Comparison of ENCODE assay signal across 16 cellular contexts in genomic region chr1:98034505-98034904, GRCh38.
A peak's percentile ranks its signal among the peaks of the same experiment; 100 is the strongest.
DNase-seq lines count a peak whose midpoint lies in the region; FAIRE-seq and TF ChIP-seq lines count a peak whose summit lies in the region.
"Had no signal": no experiment of that assay in that cellular context is flagged by ENCODE, and none has a peak within 500 bp of the region (broad histone marks: within the 10 kb centered on the region; RNA-seq: fewer than 3 reads in every experiment).

No MANE protein-coding gene starts in this region.

- H3K4me1 ChIP-seq in osteoblast (ENCODE audit: insufficient read depth, low read length) (peaks cover 37% of the 10 kb centered on the region), OCI-LY7 (ENCODE audit: insufficient read depth, low read length, poor library complexity, severe bottlenecking) (no peaks in the 10 kb centered on the region)
- H3K4me1 ChIP-seq: Peyer's patch had no signal

- POLR2A ChIA-PET in OCI-LY7 (lab: Charles Lee), result interaction anchor here (0.6 to 0.8 kb wide), 2 partner anchors 177 to 342 kb away, joined by 3 to 4 read pairs; no protein-coding TSS in a partner anchor

- H3K36me3 ChIP-seq in osteoblast (ENCODE audit: insufficient read depth, low read length) (no peaks in the 10 kb centered on the region), OCI-LY7 (ENCODE audit: insufficient read depth, low read length) (no peaks in the 10 kb centered on the region)
- H3K36me3 ChIP-seq: Peyer's patch had no signal

- H3K4me2 ChIP-seq in osteoblast (ENCODE audit: insufficient read depth, low read length), result peak overlapping the region; percentile 49
- no peak overlapping the region for H3K4me2 ChIP-seq in OCI-LY7 (ENCODE audit: low read length)

- DNase-seq in ELR (ENCODE audit: low read depth), result peak; percentile 54
- DNase-seq in NCI-H2107 (lab: John Stamatoyannopoulos, UW), result peak; percentile 23
- DNase-seq in dorsolateral prefrontal cortex, result no peak
- DNase-seq in osteoblast (ENCODE audit: insufficient read length, low spot score, missing footprints), result no peak
- no peak for DNase-seq in OCI-LY7 (ENCODE audit: low spot score)
- DNase-seq in frontal cortex (ENCODE audit: low spot score in 2 of 2), result no peak
- no peak for DNase-seq in urothelium cell line (ENCODE audit: low spot score)
- DNase-seq: activated CD8-positive, alpha-beta T cell treated with anti-CD3 and anti-CD28 coated beads, Interleukin-2, amount 10 ng/mL, durations not matched to agents 7 days and 5 days; NCI-H524 treated with DMSO at 0.1 percent for 48 hours; nephron progenitor cell; Peyer's patch; retina; substantia nigra; SW 1271 had no signal

- peak overlapping the region in 34 of 59 donors; percentile 1 to 78 (median 42) for H3K27ac ChIP-seq in dorsolateral prefrontal cortex
- peak overlapping the region; percentile 63 for H3K27ac ChIP-seq in osteoblast (ENCODE audit: low read depth, low read length)
- H3K27ac ChIP-seq in OCI-LY7 (ENCODE audit: low read depth, low read length, poor library complexity, severe bottlenecking), result no peak overlapping the region
- H3K27ac ChIP-seq: C4-2B, Peyer's patch had no signal

- no peaks in the 10 kb centered on the region for H3K9me2 ChIP-seq in OCI-LY7 (ENCODE audit: insufficient read depth, low read length)

- CTCF ChIA-PET in OCI-LY7 (lab: Charles Lee; ENCODE audit: unreplicated experiment), result no interaction called here

- H4K20me1 ChIP-seq in osteoblast (ENCODE audit: insufficient read depth, low read length), result no peaks in the 10 kb centered on the region
- no peaks in the 10 kb centered on the region for H4K20me1 ChIP-seq in OCI-LY7 (ENCODE audit: insufficient read depth, low read length)

- peaks cover 71% of the 10 kb centered on the region for H3K79me2 ChIP-seq in osteoblast (ENCODE audit: insufficient read depth, low read length)
- no peaks in the 10 kb centered on the region for H3K79me2 ChIP-seq in OCI-LY7 (ENCODE audit: insufficient read depth, low read depth, low read length)

- H3K27me3 ChIP-seq in dorsolateral prefrontal cortex (no peaks in the 10 kb centered on the region), osteoblast (ENCODE audit: insufficient read depth, low read length) (no peaks in the 10 kb centered on the region)
- H3K27me3 ChIP-seq: Peyer's patch had no signal

- no peak for TF ChIP-seq CTCF in dorsolateral prefrontal cortex (IDR thresholded peaks at IDR 0.05 in 54 of 56, conservative IDR thresholded peaks at IDR 0.05 in 2 of 56; ENCODE audit: low read depth in 1 of 56, partially characterized antibody in 56 of 56)
- no peak for TF ChIP-seq CTCF in osteoblast (IDR thresholded peaks at IDR 0.05; ENCODE audit: extremely low read depth, low read depth, low read length)
- no peak for TF ChIP-seq CTCF in OCI-LY7 (conservative IDR thresholded peaks at IDR 0.05; ENCODE audit: low read length)

- intact Hi-C loops in dorsolateral prefrontal cortex (cut with DNase I) (no loop called here), OCI-LY7 (cut with micrococcal nuclease; ENCODE audit: unreplicated experiment) (no loop called here)

- H3K4me3 ChIP-seq in dorsolateral prefrontal cortex (peak overlapping the region in 6 of 59 donors; percentile 1 to 24 (median 10)), osteoblast (ENCODE audit: insufficient read depth, low read length) (no peak overlapping the region), OCI-LY7 (ENCODE audit: low read depth, low read length, poor library complexity, severe bottlenecking) (no peak overlapping the region)
- H3K4me3 ChIP-seq: Peyer's patch had no signal

- H2AFZ ChIP-seq in osteoblast (ENCODE audit: low read length) (peak overlapping the region; percentile 38), OCI-LY7 (ENCODE audit: low read length) (no peak overlapping the region)

- no TSS peak for BruUV-seq in OCI-LY7 (replicated peaks; lab: Mats Ljungman, UMichigan)

- H3K9me3 ChIP-seq in osteoblast (ENCODE audit: low read depth, low read length), result no peaks in the 10 kb centered on the region
- H3K9me3 ChIP-seq in OCI-LY7 (ENCODE audit: low read length), result no peaks in the 10 kb centered on the region
- H3K9me3 ChIP-seq: Peyer's patch had no signal

- no peak for FAIRE-seq in frontal cortex (lab: Jason Lieb, UNC)
- no peak for FAIRE-seq in urothelium cell line (lab: Jason Lieb, UNC)
- FAIRE-seq: HepG2 had no signal

Comparison
In these comparisons a context has a peak if more than half of its experiments do, and no peak if none do; other contexts are left out.
1. DNase-seq: peak in ELR (single experiment) and NCI-H2107 (single experiment); none in dorsolateral prefrontal cortex (0 of 10), osteoblast (single experiment), OCI-LY7 (single experiment), frontal cortex (0 of 2) and urothelium cell line (single experiment).